In genomic region chr5:150781706-150782614, GRCh38 we compare ENCODE assay signal across 8 cellular contexts. TPM values are rescaled to one million over a fixed set of nuclear protein-coding genes. Genes with fewer than 3 reads are reported as not detected.
A peak's percentile ranks its signal among the peaks of the same experiment; 100 is the strongest.
DNase-seq lines count a peak whose midpoint lies in the region; ATAC-seq and TF ChIP-seq lines count a peak whose summit lies in the region.

No MANE protein-coding gene starts in this region.

- H3K4me1 Mint-ChIP-seq in CD8-positive, alpha-beta T cell (ENCODE audit: low read depth): peaks cover 73% of the 10 kb centered on the region

- no peaks in the 10 kb centered on the region for H3K36me3 ChIP-seq in CD8-positive, alpha-beta T cell (ENCODE audit: insufficient read depth, low read length)
- H3K36me3 ChIP-seq in esophagus squamous epithelium (no peaks in the 10 kb centered on the region), parathyroid adenoma (ENCODE audit: control insufficient read depth, insufficient read depth, low read length) (no peaks in the 10 kb centered on the region)

- WGBS in esophagus squamous epithelium, 2 donors: 34 to 46% methylated on average over 4 to 8 of the region's 10 CpGs

- TF ChIP-seq POLR2A in esophagus squamous epithelium (IDR thresholded peaks at IDR 0.05): peak in 3 of 4 donors; percentile 11 to 60 (median 59)

- TF ChIP-seq CTCF in CD8-positive, alpha-beta T cell (IDR thresholded peaks at IDR 0.05): no peak
- TF ChIP-seq CTCF in esophagus squamous epithelium (IDR thresholded peaks at IDR 0.05): no peak
- TF ChIP-seq CTCF in parathyroid adenoma (IDR thresholded peaks at IDR 0.05): no peak
- TF ChIP-seq CTCF in GM10248 (IDR thresholded peaks at IDR 0.05; ENCODE audit: control extremely low read depth, extremely low read depth, low read depth, missing control alignments): no peak

- H3K36me3 Mint-ChIP-seq in CD8-positive, alpha-beta T cell: peaks cover 2% of the 10 kb centered on the region

- H3K9me3 ChIP-seq in CD8-positive, alpha-beta T cell (ENCODE audit: low read length): no peaks in the 10 kb centered on the region
- H3K9me3 ChIP-seq in esophagus squamous epithelium (no peaks in the 10 kb centered on the region), parathyroid adenoma (ENCODE audit: control insufficient read depth, low read length) (no peaks in the 10 kb centered on the region)

- H3K27me3 ChIP-seq in CD8-positive, alpha-beta T cell (ENCODE audit: insufficient read depth, low read length): no peaks in the 10 kb centered on the region
- no peaks in the 10 kb centered on the region for H3K27me3 ChIP-seq in esophagus squamous epithelium
- H3K27me3 ChIP-seq in parathyroid adenoma (ENCODE audit: control insufficient read depth, insufficient read depth, low read length): no peaks in the 10 kb centered on the region

- POLR2A ChIA-PET in CD8-positive, alpha-beta T cell (lab: Charles Lee): interaction anchor here (1.6 kb wide), 1 partner anchor 81 kb away, joined by 3 read pairs; the partner anchor contains the start of gene RBM22
- POLR2A ChIA-PET in GM10248 (lab: Yijun Ruan, JAX): interaction anchor here (0.6 to 1.4 kb wide), 2 partner anchors 8 to 116 kb away, joined by 3 read pairs; no protein-coding TSS in a partner anchor

- peaks cover 16% of the 10 kb centered on the region for H3K79me2 ChIP-seq in parathyroid adenoma

- intact Hi-C loops in CD8-positive, alpha-beta T cell (cut with DNase I, micrococcal nuclease): loop anchor here (2.0 to 10.0 kb wide), 6 partner anchors 79 to 433 kb away; partner anchors contain the start of genes ANXA6 (in 1 of the 2), RPS14 (in 1 of the 2) and TNIP1 (in 1 of the 2)
- intact Hi-C loops in esophagus squamous epithelium (cut with DNase I): no loop called here

- H2AFZ ChIP-seq in parathyroid adenoma: no peak overlapping the region

- H3K4me2 ChIP-seq in parathyroid adenoma (ENCODE audit: low read length): peak overlapping the region; percentile 34

- H3K27ac ChIP-seq in CD8-positive, alpha-beta T cell (ENCODE audit: low read depth, low read length): no peak overlapping the region
- H3K27ac ChIP-seq in esophagus squamous epithelium: peak overlapping the region; percentile 86 to 97 (median 93)
- H3K27ac ChIP-seq in parathyroid adenoma: peak overlapping the region; percentile 71

- H3K4me1 ChIP-seq in CD8-positive, alpha-beta T cell (ENCODE audit: insufficient read depth, low read length): peaks cover 41% of the 10 kb centered on the region
- H3K4me1 ChIP-seq in esophagus squamous epithelium (peaks cover 45 to 87% (median 67%) of the 10 kb centered on the region in 3 donors), parathyroid adenoma (peaks cover 19% of the 10 kb centered on the region)

- no peak overlapping the region for H3K4me3 ChIP-seq in CD8-positive, alpha-beta T cell (ENCODE audit: low read depth, low read length)
- H3K4me3 ChIP-seq in esophagus squamous epithelium (peak overlapping the region in 3 of 4 donors; percentile 11 to 87 (median 79)), parathyroid adenoma (ENCODE audit: low read depth, low read length) (no peak overlapping the region)

- H3K4me3 Mint-ChIP-seq in CD8-positive, alpha-beta T cell: no peak overlapping the region

- no peak overlapping the region for H3K9ac ChIP-seq in parathyroid adenoma

- H3K27ac Mint-ChIP-seq in CD8-positive, alpha-beta T cell: peak overlapping the region; percentile 60

- H3K27me3 Mint-ChIP-seq in CD8-positive, alpha-beta T cell (ENCODE audit: low read depth): no peaks in the 10 kb centered on the region

- ATAC-seq in CD8-positive, alpha-beta T cell: no peak
- ATAC-seq in HG02938 (IDR thresholded peaks at IDR 0.05; ENCODE audit: unreplicated experiment): no peak

- H3K9me3 Mint-ChIP-seq in CD8-positive, alpha-beta T cell: no peaks in the 10 kb centered on the region

- CTCF ChIA-PET in CD8-positive, alpha-beta T cell (lab: Charles Lee): interaction anchor here (1.6 to 5.9 kb wide), 4 partner anchors 17 to 65 kb away, joined by 4 to 31 read pairs (median 12); partner anchors contain the start of genes DCTN4 and IRGM
- CTCF ChIA-PET in GM10248 (lab: Yijun Ruan, JAX): interaction anchor here (0.6 to 8.2 kb wide), 7 partner anchors 9 to 332 kb away, joined by 3 to 131 read pairs (median 5); partner anchors contain the start of genes DCTN4, IRGM and RPS14

- DNase-seq in CD8-positive, alpha-beta T cell: no peak
- DNase-seq in RPMI7951 (ENCODE audit: low read depth) (peak; percentile 98), esophagus squamous epithelium (lab: John Stamatoyannopoulos, UW) (no peak), GM10248 (ENCODE audit: extremely low spot score) (no peak), NCI-H2227 treated with DMSO at 0.1 percent for 48 hours (lab: John Stamatoyannopoulos, UW) (no peak)
- no peak for DNase-seq in stimulated activated CD8-positive, alpha-beta memory T cell treated with anti-CD3 and anti-CD28 coated beads, Interleukin-4, amount 100 ng/mL, for 48 hours

RNA-seq across cellular contexts. Expression of gene SMIM3, which starts 3.4 kb away (rescaled TPM):
- total RNA-seq in CD8-positive, alpha-beta T cell: 1 to 10 TPM; 4.6 to 4.9 TPM
- total RNA-seq in RPMI7951 (2014; rRNA removed; shearing (Covaris generic)): 150 and 175 TPM in 2 replicates
- total RNA-seq in esophagus squamous epithelium: 10 to 100 TPM in 3 of 4 donors, 1 to 10 TPM in 1; 6.8 to 38.5 (median 17.6) TPM

RNA-seq across cellular contexts. Expression of gene DCTN4, which starts 23.1 kb away (rescaled TPM):
- total RNA-seq in CD8-positive, alpha-beta T cell: 100 to 1,000 TPM; 117 to 121 TPM
- total RNA-seq in RPMI7951 (2014; rRNA removed; shearing (Covaris generic)): 35.5 and 41.2 TPM in 2 replicates
- total RNA-seq in esophagus squamous epithelium: 10 to 100 TPM; 31.8 to 50.2 (median 36.8) TPM

Comparison
In these comparisons a context has a peak if more than half of its experiments do, and no peak if none do; other contexts are left out.
1. H3K4me3 ChIP-seq: peak in esophagus squamous epithelium (3 of 4); none in CD8-positive, alpha-beta T cell (single experiment) and parathyroid adenoma (single experiment).